In the genomic region with DNA sequence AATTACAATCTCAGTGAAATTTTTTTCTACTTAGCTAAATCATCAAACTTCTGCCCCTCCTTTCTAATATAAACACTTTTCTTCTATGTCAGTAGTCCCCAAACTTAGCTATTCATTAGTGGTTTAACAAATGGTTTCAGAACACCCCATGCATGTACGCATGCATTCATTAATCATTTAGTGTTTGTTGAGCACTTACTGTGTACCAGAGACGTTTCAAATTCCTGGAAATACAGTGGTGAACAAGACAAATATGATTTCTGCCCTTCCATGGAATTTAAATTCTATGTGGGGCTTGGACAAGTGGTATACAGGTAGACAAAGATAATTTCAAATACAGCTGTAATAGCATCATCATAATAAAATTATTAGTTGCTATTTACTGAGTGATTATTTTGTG, we compare ENCODE assay signal across 1 cellular context.
TF ChIP-seq lines count a peak whose summit lies in the region.

No MANE protein-coding gene starts in this region.

TF ChIP-seq in GM12878, 131 proteins besides CTCF, POLR2A, EP300 and RAD21 (continued from another document):
- TF ChIP-seq, protein P1, sequence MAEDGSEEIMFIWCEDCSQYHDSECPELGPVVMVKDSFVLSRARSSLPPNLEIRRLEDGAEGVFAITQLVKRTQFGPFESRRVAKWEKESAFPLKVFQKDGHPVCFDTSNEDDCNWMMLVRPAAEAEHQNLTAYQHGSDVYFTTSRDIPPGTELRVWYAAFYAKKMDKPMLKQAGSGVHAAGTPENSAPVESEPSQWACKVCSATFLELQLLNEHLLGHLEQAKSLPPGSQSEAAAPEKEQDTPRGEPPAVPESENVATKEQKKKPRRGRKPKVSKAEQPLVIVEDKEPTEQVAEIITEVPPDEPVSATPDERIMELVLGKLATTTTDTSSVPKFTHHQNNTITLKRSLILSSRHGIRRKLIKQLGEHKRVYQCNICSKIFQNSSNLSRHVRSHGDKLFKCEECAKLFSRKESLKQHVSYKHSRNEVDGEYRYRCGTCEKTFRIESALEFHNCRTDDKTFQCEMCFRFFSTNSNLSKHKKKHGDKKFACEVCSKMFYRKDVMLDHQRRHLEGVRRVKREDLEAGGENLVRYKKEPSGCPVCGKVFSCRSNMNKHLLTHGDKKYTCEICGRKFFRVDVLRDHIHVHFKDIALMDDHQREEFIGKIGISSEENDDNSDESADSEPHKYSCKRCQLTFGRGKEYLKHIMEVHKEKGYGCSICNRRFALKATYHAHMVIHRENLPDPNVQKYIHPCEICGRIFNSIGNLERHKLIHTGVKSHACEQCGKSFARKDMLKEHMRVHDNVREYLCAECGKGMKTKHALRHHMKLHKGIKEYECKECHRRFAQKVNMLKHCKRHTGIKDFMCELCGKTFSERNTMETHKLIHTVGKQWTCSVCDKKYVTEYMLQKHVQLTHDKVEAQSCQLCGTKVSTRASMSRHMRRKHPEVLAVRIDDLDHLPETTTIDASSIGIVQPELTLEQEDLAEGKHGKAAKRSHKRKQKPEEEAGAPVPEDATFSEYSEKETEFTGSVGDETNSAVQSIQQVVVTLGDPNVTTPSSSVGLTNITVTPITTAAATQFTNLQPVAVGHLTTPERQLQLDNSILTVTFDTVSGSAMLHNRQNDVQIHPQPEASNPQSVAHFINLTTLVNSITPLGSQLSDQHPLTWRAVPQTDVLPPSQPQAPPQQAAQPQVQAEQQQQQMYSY (CRISPR knock-in tag; IDR thresholded peaks at IDR 0.05): no peak
- TF ChIP-seq GABPA (IDR thresholded peaks at IDR 0.05; ENCODE audit: low read depth) (no peak), SPI1 (IDR thresholded peaks at IDR 0.05; ENCODE audit: borderline replicate concordance, insufficient read depth, low read depth, low read length) (no peak), POLR2AphosphoS2 (IDR thresholded peaks at IDR 0.05; ENCODE audit: low read depth, low read length) (no peak), EZH2 (IDR thresholded peaks at IDR 0.05; ENCODE audit: borderline replicate concordance, control insufficient read depth, low read depth, low read length) (no peak), NFXL1 (IDR thresholded peaks at IDR 0.05; ENCODE audit: borderline replicate concordance) (no peak), IRF4 (IDR thresholded peaks at IDR 0.05; ENCODE audit: low read depth, low read length) (no peak), IKZF1 (conservative IDR thresholded peaks at IDR 0.05) (no peak), SIX5 (IDR thresholded peaks at IDR 0.05; ENCODE audit: low read depth, low read length, severe bottlenecking) (no peak), HDAC2 (IDR thresholded peaks at IDR 0.05) (no peak)
- TF ChIP-seq, protein P2, sequence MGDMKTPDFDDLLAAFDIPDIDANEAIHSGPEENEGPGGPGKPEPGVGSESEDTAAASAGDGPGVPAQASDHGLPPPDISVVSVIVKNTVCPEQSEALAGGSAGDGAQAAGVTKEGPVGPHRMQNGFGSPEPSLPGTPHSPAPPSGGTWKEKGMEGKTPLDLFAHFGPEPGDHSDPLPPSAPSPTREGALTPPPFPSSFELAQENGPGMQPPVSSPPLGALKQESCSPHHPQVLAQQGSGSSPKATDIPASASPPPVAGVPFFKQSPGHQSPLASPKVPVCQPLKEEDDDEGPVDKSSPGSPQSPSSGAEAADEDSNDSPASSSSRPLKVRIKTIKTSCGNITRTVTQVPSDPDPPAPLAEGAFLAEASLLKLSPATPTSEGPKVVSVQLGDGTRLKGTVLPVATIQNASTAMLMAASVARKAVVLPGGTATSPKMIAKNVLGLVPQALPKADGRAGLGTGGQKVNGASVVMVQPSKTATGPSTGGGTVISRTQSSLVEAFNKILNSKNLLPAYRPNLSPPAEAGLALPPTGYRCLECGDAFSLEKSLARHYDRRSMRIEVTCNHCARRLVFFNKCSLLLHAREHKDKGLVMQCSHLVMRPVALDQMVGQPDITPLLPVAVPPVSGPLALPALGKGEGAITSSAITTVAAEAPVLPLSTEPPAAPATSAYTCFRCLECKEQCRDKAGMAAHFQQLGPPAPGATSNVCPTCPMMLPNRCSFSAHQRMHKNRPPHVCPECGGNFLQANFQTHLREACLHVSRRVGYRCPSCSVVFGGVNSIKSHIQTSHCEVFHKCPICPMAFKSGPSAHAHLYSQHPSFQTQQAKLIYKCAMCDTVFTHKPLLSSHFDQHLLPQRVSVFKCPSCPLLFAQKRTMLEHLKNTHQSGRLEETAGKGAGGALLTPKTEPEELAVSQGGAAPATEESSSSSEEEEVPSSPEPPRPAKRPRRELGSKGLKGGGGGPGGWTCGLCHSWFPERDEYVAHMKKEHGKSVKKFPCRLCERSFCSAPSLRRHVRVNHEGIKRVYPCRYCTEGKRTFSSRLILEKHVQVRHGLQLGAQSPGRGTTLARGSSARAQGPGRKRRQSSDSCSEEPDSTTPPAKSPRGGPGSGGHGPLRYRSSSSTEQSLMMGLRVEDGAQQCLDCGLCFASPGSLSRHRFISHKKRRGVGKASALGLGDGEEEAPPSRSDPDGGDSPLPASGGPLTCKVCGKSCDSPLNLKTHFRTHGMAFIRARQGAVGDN (IDR thresholded peaks at IDR 0.05): no peak
- TF ChIP-seq, protein P3, sequence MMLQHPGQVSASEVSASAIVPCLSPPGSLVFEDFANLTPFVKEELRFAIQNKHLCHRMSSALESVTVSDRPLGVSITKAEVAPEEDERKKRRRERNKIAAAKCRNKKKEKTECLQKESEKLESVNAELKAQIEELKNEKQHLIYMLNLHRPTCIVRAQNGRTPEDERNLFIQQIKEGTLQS (IDR thresholded peaks at IDR 0.05; ENCODE audit: borderline replicate concordance, extremely low read depth, low read depth, low read length): no peak
- TF ChIP-seq, protein P4, sequence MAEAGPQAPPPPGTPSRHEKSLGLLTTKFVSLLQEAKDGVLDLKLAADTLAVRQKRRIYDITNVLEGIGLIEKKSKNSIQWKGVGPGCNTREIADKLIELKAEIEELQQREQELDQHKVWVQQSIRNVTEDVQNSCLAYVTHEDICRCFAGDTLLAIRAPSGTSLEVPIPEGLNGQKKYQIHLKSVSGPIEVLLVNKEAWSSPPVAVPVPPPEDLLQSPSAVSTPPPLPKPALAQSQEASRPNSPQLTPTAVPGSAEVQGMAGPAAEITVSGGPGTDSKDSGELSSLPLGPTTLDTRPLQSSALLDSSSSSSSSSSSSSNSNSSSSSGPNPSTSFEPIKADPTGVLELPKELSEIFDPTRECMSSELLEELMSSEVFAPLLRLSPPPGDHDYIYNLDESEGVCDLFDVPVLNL (IDR thresholded peaks at IDR 0.05; ENCODE audit: low read depth, low read length): no peak
